ENCODE assay signal across 17 cellular contexts in genomic region chr13:99385940-99386339, GRCh38.
DNase-seq lines count a peak whose midpoint lies in the region; ATAC-seq and TF ChIP-seq lines count a peak whose summit lies in the region.
"Had no signal": no experiment of that assay in that cellular context is flagged by ENCODE, and none has a peak within 500 bp of the region (broad histone marks: within the 10 kb centered on the region; RNA-seq: fewer than 3 reads in every experiment).

No MANE protein-coding gene starts in this region.

- no peaks in the 10 kb centered on the region for H3K27me3 Mint-ChIP-seq in MCF 10A (ENCODE audit: insufficient read depth, unreplicated experiment)
- H3K27me3 Mint-ChIP-seq in activated naive CD8-positive, alpha-beta T cell treated with anti-CD3 and anti-CD28 coated beads for 36 hours, result no peaks in the 10 kb centered on the region
- H3K27me3 Mint-ChIP-seq: brain had no signal

- CTCF ChIA-PET in MCF 10A (lab: Yijun Ruan, JAX), result no interaction called here

- H3K4me3 ChIP-seq in breast epithelium, result no peak overlapping the region
- no peak overlapping the region for H3K4me3 ChIP-seq in spleen
- H3K4me3 ChIP-seq: esophagus squamous epithelium, SJSA1 had no signal

- WGBS in spleen, 5 donors, result 65 to 82% (median 78%) methylated on average over 6 of the region's 6 CpGs

- no peaks in the 10 kb centered on the region for H3K9me3 Mint-ChIP-seq in MCF 10A (ENCODE audit: unreplicated experiment)
- H3K9me3 Mint-ChIP-seq in activated naive CD8-positive, alpha-beta T cell treated with anti-CD3 and anti-CD28 coated beads for 36 hours, result no peaks in the 10 kb centered on the region
- H3K9me3 Mint-ChIP-seq: brain had no signal

- H3K4me3 Mint-ChIP-seq in MCF 10A (ENCODE audit: unreplicated experiment), result no peak overlapping the region
- no peak overlapping the region for H3K4me3 Mint-ChIP-seq in activated naive CD8-positive, alpha-beta T cell treated with anti-CD3 and anti-CD28 coated beads for 36 hours
- H3K4me3 Mint-ChIP-seq: brain had no signal

- H3K36me3 ChIP-seq in breast epithelium, result no peaks in the 10 kb centered on the region
- H3K36me3 ChIP-seq in spleen, result peaks cover 0 to 36% (median 7%) of the 10 kb centered on the region in 6 donors

- H3K9me3 ChIP-seq in breast epithelium (no peaks in the 10 kb centered on the region), spleen (no peaks in the 10 kb centered on the region)
- H3K9me3 ChIP-seq: esophagus squamous epithelium had no signal

- no peak for ATAC-seq in left lobe of liver

- no peak overlapping the region for H3K27ac Mint-ChIP-seq in MCF 10A (ENCODE audit: low read depth, unreplicated experiment)
- peak overlapping the region; percentile 49 for H3K27ac Mint-ChIP-seq in activated naive CD8-positive, alpha-beta T cell treated with anti-CD3 and anti-CD28 coated beads for 36 hours
- H3K27ac Mint-ChIP-seq: brain had no signal

- peaks cover 32% of the 10 kb centered on the region for H3K36me3 Mint-ChIP-seq in MCF 10A (ENCODE audit: insufficient read depth, unreplicated experiment)
- peaks cover 39% of the 10 kb centered on the region for H3K36me3 Mint-ChIP-seq in activated naive CD8-positive, alpha-beta T cell treated with anti-CD3 and anti-CD28 coated beads for 36 hours

- DNase-seq in MCF 10A (ENCODE audit: unreplicated experiment), result no peak
- no peak for DNase-seq in breast epithelium (ENCODE audit: low spot score in 2 of 2)
- DNase-seq in NCI-H345 treated with DMSO at 0.1 percent for 48 hours (lab: John Stamatoyannopoulos, UW; ENCODE audit: unreplicated experiment), result peak; percentile 66
- DNase-seq in activated naive CD8-positive, alpha-beta T cell treated with anti-CD3 and anti-CD28 coated beads for 36 hours, result no peak
- no peak for DNase-seq in spleen
- no peak for DNase-seq in anterior cingulate cortex (lab: John Stamatoyannopoulos, UW)
- DNase-seq in midbrain (lab: John Stamatoyannopoulos, UW), result no peak
- no peak for DNase-seq in left lobe of liver (ENCODE audit: low spot score)
- DNase-seq: activated CD4-positive, alpha-beta T cell treated with anti-CD3 and anti-CD28 coated beads for 48 hours; activated gamma-delta T cell treated with Interleukin-2 at 50 U/mL for 16 hours; dermis blood vessel endothelial cell; esophagus squamous epithelium; NCI-H446; stimulated activated CD4-positive, alpha-beta T cell treated with anti-CD3 and anti-CD28 coated beads, Interleukin-4, amount 100 ng/mL, for 1 hour; T1000 had no signal

- H3K4me1 ChIP-seq in breast epithelium (no peaks in the 10 kb centered on the region), spleen (peaks cover 19 to 78% (median 53%) of the 10 kb centered on the region in 6 donors)
- H3K4me1 ChIP-seq: SJSA1 had no signal

- intact Hi-C loops in MCF 10A (cut with micrococcal nuclease) (no loop called here), breast epithelium (cut with DNase I; ENCODE audit: low total_unique reads) (loop anchor here (5.0 kb wide), 1 partner anchor 1716 kb away; no protein-coding TSS in a partner anchor), spleen (cut with DNase I; ENCODE audit: low total_unique reads) (loop anchor here (5.0 to 10.0 kb wide), 2 partner anchors 51 to 111 kb away; no protein-coding TSS in a partner anchor)

- TF ChIP-seq CTCF in MCF 10A (IDR thresholded peaks at IDR 0.05; ENCODE audit: unreplicated experiment) (no peak), breast epithelium (IDR thresholded peaks at IDR 0.05) (no peak), spleen (IDR thresholded peaks at IDR 0.05 in 8 of 11, conservative IDR thresholded peaks at IDR 0.05 in 3 of 11) (no peak)

- H3K27me3 ChIP-seq in breast epithelium (no peaks in the 10 kb centered on the region), spleen (replicated peaks in 1 of 7) (no peaks in the 10 kb centered on the region)
- H3K27me3 ChIP-seq: esophagus squamous epithelium, SJSA1 had no signal

- TSS peak; percentile 83 for BruUV-seq in MCF 10A (replicated peaks; lab: Mats Ljungman, UMichigan)

- H3K4me1 Mint-ChIP-seq in MCF 10A (ENCODE audit: insufficient read depth, unreplicated experiment), result peaks cover 18% of the 10 kb centered on the region
- H3K4me1 Mint-ChIP-seq in activated naive CD8-positive, alpha-beta T cell treated with anti-CD3 and anti-CD28 coated beads for 36 hours, result peaks cover 77% of the 10 kb centered on the region

- TF ChIP-seq POLR2A in breast epithelium (IDR thresholded peaks at IDR 0.05) (no peak), spleen (IDR thresholded peaks at IDR 0.05) (no peak)

- H3K27ac ChIP-seq in breast epithelium (no peak overlapping the region), spleen (peak overlapping the region in 5 of 8 donors; percentile 7 to 85 (median 53))
- H3K27ac ChIP-seq: esophagus squamous epithelium, SJSA1 had no signal

- POLR2A ChIA-PET in MCF 10A (lab: Yijun Ruan, JAX), result interaction anchor here (0.5 kb wide), 1 partner anchor 92 kb away, joined by 3 read pairs; no protein-coding TSS in a partner anchor

Comparison
In these comparisons a context has a peak if more than half of its experiments do, and no peak if none do; other contexts are left out.
1. H3K27ac ChIP-seq: peak in spleen (5 of 8); none in breast epithelium (0 of 2).